In genomic region chr16:3575491-3575890, GRCh38 we compare ENCODE assay signal across 16 cellular contexts. TPM values are rescaled to one million over a fixed set of nuclear protein-coding genes. Genes with fewer than 3 reads are reported as not detected.
A peak's percentile ranks its signal among the peaks of the same experiment; 100 is the strongest.
DNase-seq lines count a peak whose midpoint lies in the region; ATAC-seq and TF ChIP-seq lines count a peak whose summit lies in the region.
"Had no signal": no experiment of that assay in that cellular context is flagged by ENCODE, and none has a peak within 500 bp of the region (broad histone marks: within the 10 kb centered on the region; RNA-seq: fewer than 3 reads in every experiment).

No MANE protein-coding gene starts in this region.

- H3F3A ChIP-seq in DOHH2 (ENCODE audit: control insufficient read depth, insufficient read depth), result peaks cover 15% of the 10 kb centered on the region

- H3K36me3 ChIP-seq in BLaER1 treated with 17β-estradiol and CSF1 and Interleukin-3, amounts not matched to agents 10 nM and 100 nM, result peaks cover 4 to 51% (median 26%) of the 10 kb centered on the region in 11 experiments
- peaks cover 67% of the 10 kb centered on the region for H3K36me3 ChIP-seq in DOHH2 (ENCODE audit: control insufficient read depth, low read length)
- H3K36me3 ChIP-seq in SJCRH30, result no peaks in the 10 kb centered on the region
- H3K36me3 ChIP-seq: adrenal gland, BE2C had no signal

- no peaks in the 10 kb centered on the region for H3K27me3 ChIP-seq in BLaER1 treated with 17β-estradiol and CSF1 and Interleukin-3, amounts not matched to agents 10 nM and 100 nM
- no peaks in the 10 kb centered on the region for H3K27me3 ChIP-seq in DOHH2 (ENCODE audit: control insufficient read depth, low read length)
- no peaks in the 10 kb centered on the region for H3K27me3 ChIP-seq in SJCRH30
- H3K27me3 ChIP-seq: BE2C had no signal

- peak overlapping the region; percentile 94 to 100 (median 97) for H3K4me2 ChIP-seq in BLaER1 treated with 17β-estradiol and CSF1 and Interleukin-3, amounts not matched to agents 10 nM and 100 nM
- peak overlapping the region; percentile 88 for H3K4me2 ChIP-seq in DOHH2 (ENCODE audit: low read length)

- POLR2A ChIA-PET in activated CD8-positive, alpha-beta T cell treated with anti-CD3 and anti-CD28 coated beads, Interleukin-2, amount 10 ng/mL, durations not matched to agents 7 days and 5 days (lab: Charles Lee), result interaction anchor here (0.6 to 1.1 kb wide), 3 partner anchors 11 to 175 kb away, joined by 3 to 4 read pairs (median 3); no protein-coding TSS in a partner anchor

- H4K20me1 ChIP-seq in BLaER1 treated with 17β-estradiol and CSF1 and Interleukin-3, amounts not matched to agents 10 nM and 100 nM, result peaks cover 0 to 42% (median 30%) of the 10 kb centered on the region in 11 experiments; a peak in 17 of 22 replicates
- no peaks in the 10 kb centered on the region for H4K20me1 ChIP-seq in DOHH2 (ENCODE audit: control insufficient read depth, insufficient read depth, low read depth, low read length)

- no peaks in the 10 kb centered on the region for H3K27me3 Mint-ChIP-seq in activated CD8-positive, alpha-beta T cell treated with anti-CD3 and anti-CD28 coated beads, Interleukin-2, amount 10 ng/mL, durations not matched to agents 7 days and 5 days (ENCODE audit: low read depth)
- H3K27me3 Mint-ChIP-seq in naive B cell, result no peaks in the 10 kb centered on the region

- H3K79me2 ChIP-seq in DOHH2 (ENCODE audit: control insufficient read depth, low read length), result peaks cover 67% of the 10 kb centered on the region

- peak overlapping the region; percentile 80 for H3K27ac Mint-ChIP-seq in activated CD8-positive, alpha-beta T cell treated with anti-CD3 and anti-CD28 coated beads, Interleukin-2, amount 10 ng/mL, durations not matched to agents 7 days and 5 days
- H3K27ac Mint-ChIP-seq in naive B cell, result peak overlapping the region in 4 of 6 donors; percentile 27 to 94 (median 55)

- peaks cover 54% of the 10 kb centered on the region for H3K36me3 Mint-ChIP-seq in activated CD8-positive, alpha-beta T cell treated with anti-CD3 and anti-CD28 coated beads, Interleukin-2, amount 10 ng/mL, durations not matched to agents 7 days and 5 days (ENCODE audit: low read depth)
- H3K36me3 Mint-ChIP-seq in naive B cell, result peaks cover 3 to 5% of the 10 kb centered on the region in 2 donors

- H3K9me3 Mint-ChIP-seq in activated CD8-positive, alpha-beta T cell treated with anti-CD3 and anti-CD28 coated beads, Interleukin-2, amount 10 ng/mL, durations not matched to agents 7 days and 5 days (ENCODE audit: insufficient read depth), result peaks cover 4% of the 10 kb centered on the region
- H3K9me3 Mint-ChIP-seq in naive B cell, result peaks cover 1 to 6% (median 2%) of the 10 kb centered on the region in 7 donors

- peak overlapping the region in 8 of 10 experiments; percentile 64 to 84 (median 75); a peak in 15 of 20 replicates for H3K4me3 ChIP-seq in BLaER1 treated with 17β-estradiol and CSF1 and Interleukin-3, amounts not matched to agents 10 nM and 100 nM
- peak overlapping the region; percentile 98 for H3K4me3 ChIP-seq in DOHH2 (ENCODE audit: low read length)
- no peak overlapping the region for H3K4me3 ChIP-seq in SJCRH30
- H3K4me3 ChIP-seq: adrenal gland had no signal

- peak overlapping the region in 8 of 11 experiments; percentile 81 to 95 (median 85); a peak in 13 of 22 replicates for H3K27ac ChIP-seq in BLaER1 treated with 17β-estradiol and CSF1 and Interleukin-3, amounts not matched to agents 10 nM and 100 nM
- peak overlapping the region; percentile 91 for H3K27ac ChIP-seq in DOHH2 (ENCODE audit: low read depth, low read length)
- H3K27ac ChIP-seq in SJCRH30, result no peak overlapping the region
- H3K27ac ChIP-seq: adrenal gland, epithelial cell of prostate had no signal

- H3K4me3 Mint-ChIP-seq in activated CD8-positive, alpha-beta T cell treated with anti-CD3 and anti-CD28 coated beads, Interleukin-2, amount 10 ng/mL, durations not matched to agents 7 days and 5 days, result peak overlapping the region; percentile 96
- H3K4me3 Mint-ChIP-seq in naive B cell, result peak overlapping the region; percentile 64 to 100 (median 98)

- peaks cover 10 to 22% (median 17%) of the 10 kb centered on the region in 11 experiments for H3K9me3 ChIP-seq in BLaER1 treated with 17β-estradiol and CSF1 and Interleukin-3, amounts not matched to agents 10 nM and 100 nM (replicated peaks in 1 of 11)
- H3K9me3 ChIP-seq in DOHH2 (ENCODE audit: control insufficient read depth, insufficient read depth, low read length) (peaks cover 6% of the 10 kb centered on the region), SJCRH30 (replicated peaks) (peaks cover 5% of the 10 kb centered on the region; the same call in 1 of the 2 replicates)
- H3K9me3 ChIP-seq: adrenal gland, BE2C had no signal

- CTCF ChIA-PET in activated CD8-positive, alpha-beta T cell treated with anti-CD3 and anti-CD28 coated beads, Interleukin-2, amount 10 ng/mL, durations not matched to agents 7 days and 5 days (lab: Charles Lee), result interaction anchor here (0.9 kb wide), 1 partner anchor 48 kb away, joined by 3 read pairs; no protein-coding TSS in a partner anchor

- H3K9me2 ChIP-seq in DOHH2 (replicated peaks; ENCODE audit: control insufficient read depth, low read length), result no peaks in the 10 kb centered on the region

- ATAC-seq in activated CD8-positive, alpha-beta T cell treated with anti-CD3 and anti-CD28 coated beads, Interleukin-2, amount 10 ng/mL, durations not matched to agents 7 days and 5 days, result no peak
- ATAC-seq in naive B cell (ENCODE audit: low read depth in 2 of 2), result no peak
- ATAC-seq: PC-3 had no signal

- peak overlapping the region in 9 of 11 experiments; percentile 28 to 88 (median 82); a peak in 16 of 22 replicates for H3K9ac ChIP-seq in BLaER1 treated with 17β-estradiol and CSF1 and Interleukin-3, amounts not matched to agents 10 nM and 100 nM

- peaks cover 52 to 76% (median 65%) of the 10 kb centered on the region in 10 experiments for H3K4me1 ChIP-seq in BLaER1 treated with 17β-estradiol and CSF1 and Interleukin-3, amounts not matched to agents 10 nM and 100 nM
- peaks cover 48% of the 10 kb centered on the region for H3K4me1 ChIP-seq in DOHH2 (ENCODE audit: control insufficient read depth, low read length)
- H3K4me1 ChIP-seq in SJCRH30, result peaks cover 20% of the 10 kb centered on the region
- H3K4me1 ChIP-seq: adrenal gland, BE2C had no signal

- no peak for DNase-seq in activated CD8-positive, alpha-beta T cell treated with anti-CD3 and anti-CD28 coated beads, Interleukin-2, amount 10 ng/mL, durations not matched to agents 7 days and 5 days
- DNase-seq in naive B cell, result no peak
- no peak for DNase-seq in SJCRH30
- no peak for DNase-seq in DMS153 (lab: John Stamatoyannopoulos, UW)
- no peak for DNase-seq in NCI-H1417 treated with DMSO at 0.1 percent for 48 hours (lab: John Stamatoyannopoulos, UW)
- no peak for DNase-seq in HCEC 1CT
- DNase-seq: adrenal gland, BE2C, head of caudate nucleus, IMR-90, NCI-H446, PC-3 had no signal

- TF ChIP-seq CTCF in DOHH2 (IDR thresholded peaks at IDR 0.05; ENCODE audit: low read depth, low read length, poor library complexity, severe bottlenecking), result no peak

- peaks cover 65% of the 10 kb centered on the region for H3K4me1 Mint-ChIP-seq in activated CD8-positive, alpha-beta T cell treated with anti-CD3 and anti-CD28 coated beads, Interleukin-2, amount 10 ng/mL, durations not matched to agents 7 days and 5 days (ENCODE audit: low read depth)
- H3K4me1 Mint-ChIP-seq in naive B cell, result peaks cover 38 to 73% (median 63%) of the 10 kb centered on the region in 3 donors

RNA-seq across cellular contexts. Expression of gene NLRC3, which starts 1.7 kb away (rescaled TPM):
- 10 to 100 TPM; 92.6 to 94.6 TPM for total RNA-seq in activated CD8-positive, alpha-beta T cell treated with anti-CD3 and anti-CD28 coated beads, Interleukin-2, amount 10 ng/mL, durations not matched to agents 7 days and 5 days
- polyA plus RNA-seq in naive B cell (ENCODE audit: low read depth in 6 of 6), result 10 to 100 TPM in 4 of 6 donors, 1 to 10 TPM in 2; 7.9 to 20.8 (median 11.2) TPM
- total RNA-seq in SJCRH30 (2014; rRNA removed; shearing (Covaris generic)), result 0.02 and 0.05 TPM in 2 replicates
- total RNA-seq: IMR-90, PC-3 had no signal
- polyA plus RNA-seq: IMR-90, keratinocyte had no signal

RNA-seq across cellular contexts. Expression of gene SLX4, which starts 35.9 kb away (rescaled TPM):
- total RNA-seq in activated CD8-positive, alpha-beta T cell treated with anti-CD3 and anti-CD28 coated beads, Interleukin-2, amount 10 ng/mL, durations not matched to agents 7 days and 5 days, result 10 to 100 TPM; 16.3 to 16.5 TPM
- polyA plus RNA-seq in naive B cell (ENCODE audit: low read depth in 6 of 6), result 1 to 10 TPM in 1 of 6 donors, under 1 TPM in 5; 0.29 to 1.6 (median 0.74) TPM
- total RNA-seq in SJCRH30 (2014; rRNA removed; shearing (Covaris generic)), result 6.5 and 7.6 TPM in 2 replicates

Comparison
In these comparisons a context has a peak if more than half of its experiments do, and no peak if none do; other contexts are left out.
1. RNA of gene NLRC3, which starts 1.7 kb away (total RNA-seq): 92.6 to 94.6 TPM in activated CD8-positive, alpha-beta T cell treated with anti-CD3 and anti-CD28 coated beads, Interleukin-2, amount 10 ng/mL, durations not matched to agents 7 days and 5 days; 0.02 to 0.05 TPM in SJCRH30; every median in the first group is over 10 times any median in the second.